ENCODE assay signal across 7 cellular contexts in genomic region chr13:18214689-18215088, GRCh38.
DNase-seq lines count a peak whose midpoint lies in the region; ATAC-seq, FAIRE-seq and TF ChIP-seq lines count a peak whose summit lies in the region.
"Not testable (repeated sequence)": the region's sequence is repeated elsewhere in the genome, so short reads cannot be mapped to it uniquely, and the experiment has no call there.

No MANE protein-coding gene starts in this region.

- not testable (repeated sequence) for H3K27me3 Mint-ChIP-seq in stimulated activated memory B cell treated with anti-CD40 and anti-IgM and Interleukin-4, amounts not matched to agents 10 μg/mL and 1 μg/mL and 100 μg/mL, for 72 hours

- TF ChIP-seq EP300 in K562 (IDR thresholded peaks at IDR 0.05; ENCODE audit: low read length): not testable (repeated sequence)

- not testable (repeated sequence) for H3K9me3 Mint-ChIP-seq in stimulated activated memory B cell treated with anti-CD40 and anti-IgM and Interleukin-4, amounts not matched to agents 10 μg/mL and 1 μg/mL and 100 μg/mL, for 72 hours

- H3K27ac ChIP-seq in K562 (ENCODE audit: extremely low read depth, low read depth, low read length); heart right ventricle; right lobe of liver: not testable (repeated sequence)

- not testable (repeated sequence) for TF ChIP-seq CTCF in K562 (IDR thresholded peaks at IDR 0.05 in 2 of 3, conservative IDR thresholded peaks at IDR 0.05 in 1 of 3; ENCODE audit: insufficient read depth in 2 of 3, low read depth in 1 of 3, low read length in 3 of 3); heart right ventricle (IDR thresholded peaks at IDR 0.05); right lobe of liver (IDR thresholded peaks at IDR 0.05)

- CTCF ChIA-PET in K562 (lab: Yijun Ruan, JAX; ENCODE audit: low intra/inter-chr PET ratio): not testable (repeated sequence)

- H3K9ac ChIP-seq in K562 (ENCODE audit: insufficient read depth in 1 of 2, low read depth in 2 of 2, low read length in 2 of 2): not testable (repeated sequence)

- not testable (repeated sequence) for BruUV-seq in K562 (replicated peaks; lab: Mats Ljungman, UMichigan)

- H3K79me2 ChIP-seq in K562 (ENCODE audit: control insufficient read depth, insufficient read depth, low read length): not testable (repeated sequence)

- TF ChIP-seq POLR2A in K562 (conservative IDR thresholded peaks at IDR 0.05); right lobe of liver (IDR thresholded peaks at IDR 0.05): not testable (repeated sequence)

- H3K9me1 ChIP-seq in K562 (ENCODE audit: control insufficient read depth, insufficient read depth, low read length): not testable (repeated sequence)

- FAIRE-seq in K562 (lab: Jason Lieb, UNC): not testable (repeated sequence)

- ATAC-seq in GM19452 (IDR thresholded peaks at IDR 0.05; ENCODE audit: unreplicated experiment) (peak; percentile 28), HG02678 (IDR thresholded peaks at IDR 0.05; ENCODE audit: unreplicated experiment) (peak; percentile 25), HG03457 (IDR thresholded peaks at IDR 0.05; ENCODE audit: unreplicated experiment) (peak; percentile 34), heart right ventricle (peak in 5 of 8 donors; percentile 36 to 72 (median 52)), right lobe of liver (peak in 3 of 4 donors; percentile 32 to 67 (median 60))
- ATAC-seq in K562: not testable (repeated sequence)
- peak; percentile 43 for ATAC-seq in stimulated activated memory B cell treated with anti-CD40 and anti-IgM and Interleukin-4, amounts not matched to agents 10 μg/mL and 1 μg/mL and 100 μg/mL, for 72 hours

- DNase-seq in K562 (ENCODE audit: extremely low read depth in 1 of 4, low spot score in 3 of 4); heart right ventricle; right lobe of liver: not testable (repeated sequence)

- POLR2A ChIA-PET in K562 (lab: Yijun Ruan, JAX): not testable (repeated sequence)

- intact Hi-C loops in K562 (cut with micrococcal nuclease); heart right ventricle (cut with DNase I); right lobe of liver (cut with DNase I): not testable (repeated sequence)

- not testable (repeated sequence) for H4K20me1 ChIP-seq in K562 (replicated peaks; ENCODE audit: control insufficient read depth, insufficient read depth, low read length)

- H3K4me3 ChIP-seq in K562, heart right ventricle, right lobe of liver: not testable (repeated sequence)

- H2AFZ ChIP-seq in K562 (ENCODE audit: low read depth, low read length): not testable (repeated sequence)

- in situ Hi-C loops in K562 (cut with MboI): loop anchor here (5.0 to 10.0 kb wide), 2 partner anchors 518 to 680 kb away; no protein-coding TSS in a partner anchor

- H3K9me3 ChIP-seq in K562 (replicated peaks; ENCODE audit: control insufficient read depth, insufficient read depth, low read depth, low read length); right lobe of liver: not testable (repeated sequence)
- peaks cover 0 to 44% (median 0%) of the 10 kb centered on the region in 11 donors for H3K9me3 ChIP-seq in heart right ventricle

- H3K4me1 ChIP-seq in K562 (replicated peaks in 1 of 2; ENCODE audit: control insufficient read depth in 2 of 2, insufficient read depth in 2 of 2, low read length in 2 of 2); heart right ventricle; right lobe of liver: not testable (repeated sequence)

- H3K4me2 ChIP-seq in K562 (ENCODE audit: insufficient read depth, low read length): not testable (repeated sequence)

- H3K4me1 Mint-ChIP-seq in stimulated activated memory B cell treated with anti-CD40 and anti-IgM and Interleukin-4, amounts not matched to agents 10 μg/mL and 1 μg/mL and 100 μg/mL, for 72 hours: not testable (repeated sequence)

- H3K36me3 ChIP-seq in K562 (ENCODE audit: control insufficient read depth, insufficient read depth, low read length); heart right ventricle; right lobe of liver: not testable (repeated sequence)

- H3K4me3 Mint-ChIP-seq in stimulated activated memory B cell treated with anti-CD40 and anti-IgM and Interleukin-4, amounts not matched to agents 10 μg/mL and 1 μg/mL and 100 μg/mL, for 72 hours: not testable (repeated sequence)

- not testable (repeated sequence) for H3K27me3 ChIP-seq in K562 (ENCODE audit: control insufficient read depth in 2 of 2, insufficient read depth in 2 of 2, low read length in 2 of 2); heart right ventricle; right lobe of liver

- H3K27ac Mint-ChIP-seq in stimulated activated memory B cell treated with anti-CD40 and anti-IgM and Interleukin-4, amounts not matched to agents 10 μg/mL and 1 μg/mL and 100 μg/mL, for 72 hours: not testable (repeated sequence)

- H3K36me3 Mint-ChIP-seq in stimulated activated memory B cell treated with anti-CD40 and anti-IgM and Interleukin-4, amounts not matched to agents 10 μg/mL and 1 μg/mL and 100 μg/mL, for 72 hours: not testable (repeated sequence)

- not testable (repeated sequence) for TF ChIP-seq RAD21 in K562 (CRISPR knock-in tag; conservative IDR thresholded peaks at IDR 0.05 in 1 of 2, IDR thresholded peaks at IDR 0.05 in 1 of 2)

TF ChIP-seq in K562, 482 proteins besides CTCF, POLR2A, EP300 and RAD21:
- TF ChIP-seq RFX1 (IDR thresholded peaks at IDR 0.05): peak; percentile 28; the same call in 1 of the 2 replicates
